19 cellular contexts compared by ENCODE assay signal in genomic region chr1:235227414-235227813, GRCh38.
DNase-seq lines count a peak whose midpoint lies in the region; ATAC-seq and TF ChIP-seq lines count a peak whose summit lies in the region.
"Had no signal": no experiment of that assay in that cellular context is flagged by ENCODE, and none has a peak within 500 bp of the region (broad histone marks: within the 10 kb centered on the region; RNA-seq: fewer than 3 reads in every experiment).

No MANE protein-coding gene starts in this region.

- DNase-seq in activated T-cell treated with anti-CD3 and anti-CD28 coated beads, Interleukin-2, amount 50 U/mL, for 72 hours, result no peak
- no peak for DNase-seq in activated T-cell treated with anti-CD3 and anti-CD28 coated beads, Interleukin-2, amount 50 U/mL, for 1 hour
- DNase-seq in LNCaP clone FGC (ENCODE audit: low read depth), result peak; percentile 57
- no peak for DNase-seq in left colon
- DNase-seq in HPDE6-E6E7 (ENCODE audit: extremely low spot score), result no peak
- DNase-seq in thyroid gland, result no peak
- no peak for DNase-seq in smooth muscle cell (lab: John Stamatoyannopoulos, UW; ENCODE audit: unreplicated experiment)
- DNase-seq: 8988T, HFFc6, NCI-H1092 treated with DMSO at 0.1 percent for 48 hours, NCI-H1436 treated with DMSO at 0.1 percent for 48 hours, NCI-H1930, NCI-H69, SHP77 treated with DMSO at 0.1 percent for 48 hours, SK-N-SH had no signal

- no peak overlapping the region for H3K4me2 ChIP-seq in smooth muscle cell
- H3K4me2 ChIP-seq: BLaER1 treated with 17β-estradiol and CSF1 and Interleukin-3, amounts not matched to agents 10 nM and 100 nM; SK-N-SH had no signal

- H3K36me3 Mint-ChIP-seq in activated T-cell treated with anti-CD3 and anti-CD28 coated beads, Interleukin-2, amount 50 U/mL, for 72 hours (ENCODE audit: insufficient read depth in 2 of 2), result peaks cover 8 to 15% of the 10 kb centered on the region in 2 donors

- H3K9me3 ChIP-seq in thyroid gland (no peaks in the 10 kb centered on the region), smooth muscle cell (replicated peaks; ENCODE audit: low read depth) (no peaks in the 10 kb centered on the region)
- H3K9me3 ChIP-seq: BLaER1 treated with 17β-estradiol and CSF1 and Interleukin-3, amounts not matched to agents 10 nM and 100 nM; SK-N-SH had no signal

- peak overlapping the region; percentile 5 for H3K27ac Mint-ChIP-seq in activated T-cell treated with anti-CD3 and anti-CD28 coated beads, Interleukin-2, amount 50 U/mL, for 72 hours

- H3K4me1 ChIP-seq in thyroid gland (no peaks in the 10 kb centered on the region), smooth muscle cell (ENCODE audit: low read depth) (no peaks in the 10 kb centered on the region)

- H3K27ac ChIP-seq in thyroid gland (no peak overlapping the region), smooth muscle cell (ENCODE audit: low read depth) (no peak overlapping the region)
- H3K27ac ChIP-seq: BLaER1 treated with 17β-estradiol and CSF1 and Interleukin-3, amounts not matched to agents 10 nM and 100 nM; RWPE1 had no signal

- ATAC-seq in activated T-cell treated with anti-CD3 and anti-CD28 coated beads, Interleukin-2, amount 50 U/mL, for 72 hours (replicated peaks in 1 of 2), result no peak
- ATAC-seq in left colon, result peak; percentile 45
- ATAC-seq: HepG2, K562 had no signal

- no peak for TF ChIP-seq CTCF in LNCaP clone FGC (IDR thresholded peaks at IDR 0.05; ENCODE audit: control insufficient read depth, extremely low read depth, insufficient read depth)
- TF ChIP-seq CTCF in thyroid gland (IDR thresholded peaks at IDR 0.05), result no peak
- TF ChIP-seq CTCF in smooth muscle cell (IDR thresholded peaks at IDR 0.05; ENCODE audit: borderline replicate concordance, insufficient read depth, poor library complexity, severe bottlenecking), result no peak

- H3K9me3 Mint-ChIP-seq in activated T-cell treated with anti-CD3 and anti-CD28 coated beads, Interleukin-2, amount 50 U/mL, for 72 hours, result no peaks in the 10 kb centered on the region
- H3K9me3 Mint-ChIP-seq: HFFc6 had no signal

- H3K4me1 Mint-ChIP-seq in activated T-cell treated with anti-CD3 and anti-CD28 coated beads, Interleukin-2, amount 50 U/mL, for 72 hours (ENCODE audit: low read depth), result no peaks in the 10 kb centered on the region

- peaks cover 26% of the 10 kb centered on the region for H4K20me1 ChIP-seq in smooth muscle cell (ENCODE audit: low read depth)

- H3K79me2 ChIP-seq in smooth muscle cell (ENCODE audit: low read depth), result no peaks in the 10 kb centered on the region

- no peak overlapping the region for H3K4me3 Mint-ChIP-seq in activated T-cell treated with anti-CD3 and anti-CD28 coated beads, Interleukin-2, amount 50 U/mL, for 72 hours
- H3K4me3 Mint-ChIP-seq: HFFc6 had no signal

- 94 to 95% methylated on average over 1 of the region's 1 CpG for whole genome bisulfite sequencing in thyroid gland, 2 donors
- 84% methylated on average over 1 of the region's 1 CpG for WGBS in smooth muscle cell (ENCODE audit: low lambda C conversion rate)

- H3F3A ChIP-seq in smooth muscle cell (ENCODE audit: low read depth), result no peaks in the 10 kb centered on the region

- H3K9ac ChIP-seq in smooth muscle cell (ENCODE audit: low read depth), result no peak overlapping the region
- H3K9ac ChIP-seq: BLaER1 treated with 17β-estradiol and CSF1 and Interleukin-3, amounts not matched to agents 10 nM and 100 nM; SK-N-SH had no signal

- TF ChIP-seq POLR2A in thyroid gland (IDR thresholded peaks at IDR 0.05), result no peak

- H3K36me3 ChIP-seq in thyroid gland (peaks cover 8 to 23% of the 10 kb centered on the region in 2 donors), smooth muscle cell (ENCODE audit: low read depth) (peaks cover 14% of the 10 kb centered on the region)

- H3K4me3 ChIP-seq in LNCaP clone FGC (ENCODE audit: low read depth, low read length) (no peak overlapping the region), thyroid gland (replicated peaks in 1 of 3) (no peak overlapping the region), smooth muscle cell (no peak overlapping the region)
- H3K4me3 ChIP-seq: BLaER1 treated with 17β-estradiol and CSF1 and Interleukin-3, amounts not matched to agents 10 nM and 100 nM; K562 had no signal

- no peak overlapping the region for H2AFZ ChIP-seq in smooth muscle cell (ENCODE audit: low read depth)

- intact Hi-C loops in left colon (cut with DNase I, micrococcal nuclease), result no loop called here
- intact Hi-C loops in thyroid gland (cut with DNase I), result no loop called here

- H3K27me3 ChIP-seq in thyroid gland (no peaks in the 10 kb centered on the region), smooth muscle cell (ENCODE audit: low read depth) (no peaks in the 10 kb centered on the region)
- H3K27me3 ChIP-seq: BLaER1 treated with 17β-estradiol and CSF1 and Interleukin-3, amounts not matched to agents 10 nM and 100 nM had no signal

- no peaks in the 10 kb centered on the region for H3K27me3 Mint-ChIP-seq in activated T-cell treated with anti-CD3 and anti-CD28 coated beads, Interleukin-2, amount 50 U/mL, for 72 hours (ENCODE audit: low read depth)
